In genomic region chr19:6221220-6221877, GRCh38 we compare ENCODE assay signal across 27 cellular contexts.
"Had no signal": no experiment of that assay in that cellular context is flagged by ENCODE, and none has a peak within 500 bp of the region (broad histone marks: within the 10 kb centered on the region; RNA-seq: fewer than 3 reads in every experiment).

No MANE protein-coding gene starts in this region.

- H3K36me3 Mint-ChIP-seq: immature natural killer cell had no signal

- H3K36me3 ChIP-seq: neural progenitor cell, uterus had no signal

- H3K27ac Mint-ChIP-seq: activated CD4-positive, alpha-beta memory T cell treated with anti-CD3 and anti-CD28 coated beads, Interleukin-2, amount 10 ng/mL, durations not matched to agents 7 days and 5 days; activated CD4-positive, alpha-beta T cell treated with anti-CD3 and anti-CD28 coated beads, Interleukin-2, amount 10 ng/mL, durations not matched to agents 24 days and 14 days; activated naive CD4-positive, alpha-beta T cell treated with anti-CD3 and anti-CD28 coated beads, Interleukin-2, amount 10 ng/mL, durations not matched to agents 7 days and 5 days; activated naive CD8-positive, alpha-beta T cell treated with anti-CD3 and anti-CD28 coated beads, Interleukin-2, amount 10 ng/mL, durations not matched to agents 7 days and 5 days; activated T-cell treated with anti-CD3 and anti-CD28 coated beads, Interleukin-2, amount 50 U/mL, for 24 hours; immature natural killer cell; naive thymus-derived CD8-positive, alpha-beta T cell; neural progenitor cell; stimulated activated memory B cell treated with anti-CD40 and anti-IgM and Interleukin-4, amounts not matched to agents 10 μg/mL and 1 μg/mL and 100 μg/mL, for 72 hours; T-helper 17 cell had no signal

- H3K9ac ChIP-seq: neural progenitor cell had no signal

- H3K4me2 ChIP-seq: neural progenitor cell had no signal

- H2AFZ ChIP-seq: neural progenitor cell had no signal

- H3K27me3 Mint-ChIP-seq: activated CD4-positive, alpha-beta memory T cell treated with anti-CD3 and anti-CD28 coated beads, Interleukin-2, amount 10 ng/mL, durations not matched to agents 7 days and 5 days; activated CD4-positive, alpha-beta T cell treated with anti-CD3 and anti-CD28 coated beads, Interleukin-2, amount 10 ng/mL, durations not matched to agents 24 days and 14 days; activated naive CD4-positive, alpha-beta T cell treated with anti-CD3 and anti-CD28 coated beads, Interleukin-2, amount 10 ng/mL, durations not matched to agents 7 days and 5 days; activated naive CD8-positive, alpha-beta T cell treated with anti-CD3 and anti-CD28 coated beads, Interleukin-2, amount 10 ng/mL, durations not matched to agents 7 days and 5 days; activated T-cell treated with anti-CD3 and anti-CD28 coated beads, Interleukin-2, amount 50 U/mL, for 24 hours; naive thymus-derived CD8-positive, alpha-beta T cell; stimulated activated memory B cell treated with anti-CD40 and anti-IgM and Interleukin-4, amounts not matched to agents 10 μg/mL and 1 μg/mL and 100 μg/mL, for 72 hours; T-helper 17 cell had no signal

- H3K4me3 ChIP-seq: coronary artery, dorsolateral prefrontal cortex, gastrocnemius medialis, lower lobe of right lung, neural progenitor cell, skin epidermis, transverse colon, uterus had no signal

- H3K9me3 Mint-ChIP-seq: activated CD4-positive, alpha-beta memory T cell treated with anti-CD3 and anti-CD28 coated beads, Interleukin-2, amount 10 ng/mL, durations not matched to agents 7 days and 5 days; activated CD4-positive, alpha-beta T cell treated with anti-CD3 and anti-CD28 coated beads, Interleukin-2, amount 10 ng/mL, durations not matched to agents 24 days and 14 days; activated naive CD4-positive, alpha-beta T cell treated with anti-CD3 and anti-CD28 coated beads, Interleukin-2, amount 10 ng/mL, durations not matched to agents 7 days and 5 days; activated naive CD8-positive, alpha-beta T cell treated with anti-CD3 and anti-CD28 coated beads, Interleukin-2, amount 10 ng/mL, durations not matched to agents 7 days and 5 days; activated T-cell treated with anti-CD3 and anti-CD28 coated beads, Interleukin-2, amount 50 U/mL, for 24 hours; immature natural killer cell; naive thymus-derived CD8-positive, alpha-beta T cell; neural progenitor cell; stimulated activated memory B cell treated with anti-CD40 and anti-IgM and Interleukin-4, amounts not matched to agents 10 μg/mL and 1 μg/mL and 100 μg/mL, for 72 hours had no signal

- H3K4me3 Mint-ChIP-seq: activated CD4-positive, alpha-beta memory T cell treated with anti-CD3 and anti-CD28 coated beads, Interleukin-2, amount 10 ng/mL, durations not matched to agents 7 days and 5 days; activated CD4-positive, alpha-beta T cell treated with anti-CD3 and anti-CD28 coated beads, Interleukin-2, amount 10 ng/mL, durations not matched to agents 24 days and 14 days; activated naive CD4-positive, alpha-beta T cell treated with anti-CD3 and anti-CD28 coated beads, Interleukin-2, amount 10 ng/mL, durations not matched to agents 7 days and 5 days; activated naive CD8-positive, alpha-beta T cell treated with anti-CD3 and anti-CD28 coated beads, Interleukin-2, amount 10 ng/mL, durations not matched to agents 7 days and 5 days; activated T-cell treated with anti-CD3 and anti-CD28 coated beads, Interleukin-2, amount 50 U/mL, for 24 hours; immature natural killer cell; naive thymus-derived CD8-positive, alpha-beta T cell; neural progenitor cell; stimulated activated memory B cell treated with anti-CD40 and anti-IgM and Interleukin-4, amounts not matched to agents 10 μg/mL and 1 μg/mL and 100 μg/mL, for 72 hours; T-helper 17 cell had no signal

- H3K27ac ChIP-seq: brain microvascular endothelial cell, neural progenitor cell had no signal

- H3K9me3 ChIP-seq: gastrocnemius medialis, lower lobe of right lung, transverse colon, uterus had no signal

- H3K27me3 ChIP-seq: brain microvascular endothelial cell, dorsolateral prefrontal cortex, gastrocnemius medialis, neural progenitor cell, transverse colon, uterus had no signal

- DNase-seq: activated CD4-positive, alpha-beta memory T cell treated with anti-CD3 and anti-CD28 coated beads, Interleukin-2, amount 10 ng/mL, durations not matched to agents 7 days and 5 days; activated CD4-positive, alpha-beta T cell treated with anti-CD3 and anti-CD28 coated beads, Interleukin-2, amount 10 ng/mL, durations not matched to agents 24 days and 14 days; activated CD4-positive, CD25-positive, alpha-beta regulatory T cell treated with anti-CD3 and anti-CD28 coated beads, Interleukin-2, amount 50 U/mL, for 72 hours; activated CD8-positive, alpha-beta memory T cell treated with anti-CD3 and anti-CD28 coated beads, Interleukin-2, amount 50 U/mL, for 48 hours; activated gamma-delta T cell; activated naive CD4-positive, alpha-beta T cell treated with anti-CD3 and anti-CD28 coated beads, Interleukin-2, amount 10 ng/mL, durations not matched to agents 7 days and 5 days; activated naive CD8-positive, alpha-beta T cell treated with anti-CD3 and anti-CD28 coated beads, Interleukin-2, amount 10 ng/mL, durations not matched to agents 7 days and 5 days; activated T-cell treated with anti-CD3 and anti-CD28 coated beads, Interleukin-2, amount 50 U/mL, for 24 hours; amniotic stem cell; brain microvascular endothelial cell; effector memory CD4-positive, alpha-beta T cell; erythroblast; gastrocnemius medialis; head of caudate nucleus; immature natural killer cell; mesenchymal stem cell; naive thymus-derived CD8-positive, alpha-beta T cell; stimulated activated CD4-positive, alpha-beta T cell treated with anti-CD3 and anti-CD28 coated beads, Interleukin-4, amount 100 ng/mL, for 24 hours; T-helper 17 cell; transverse colon; uterus had no signal

- H3K4me1 Mint-ChIP-seq: activated CD4-positive, alpha-beta memory T cell treated with anti-CD3 and anti-CD28 coated beads, Interleukin-2, amount 10 ng/mL, durations not matched to agents 7 days and 5 days; activated naive CD4-positive, alpha-beta T cell treated with anti-CD3 and anti-CD28 coated beads, Interleukin-2, amount 10 ng/mL, durations not matched to agents 7 days and 5 days; activated naive CD8-positive, alpha-beta T cell treated with anti-CD3 and anti-CD28 coated beads, Interleukin-2, amount 10 ng/mL, durations not matched to agents 7 days and 5 days had no signal
